In genomic region chr19:39377373-39378362, GRCh38 we compare ENCODE assay signal across 21 cellular contexts. TPM values are rescaled to one million over a fixed set of nuclear protein-coding genes. Genes with fewer than 3 reads are reported as not detected.
"Had no signal": no experiment of that assay in that cellular context is flagged by ENCODE, and none has a peak within 500 bp of the region (broad histone marks: within the 10 kb centered on the region; RNA-seq: fewer than 3 reads in every experiment).

No MANE protein-coding gene starts in this region.

- H3K27ac ChIP-seq: upper lobe of left lung had no signal

- H3K27ac Mint-ChIP-seq: WTC11 had no signal

- H3K27me3 ChIP-seq: upper lobe of left lung had no signal

- H3K4me3 Mint-ChIP-seq: activated naive CD4-positive, alpha-beta T cell treated with anti-CD3 and anti-CD28 coated beads, Interleukin-2, amount 50 U/mL, for 24 hours; brain; WTC11 had no signal

- H3K4me1 Mint-ChIP-seq: activated naive CD4-positive, alpha-beta T cell treated with anti-CD3 and anti-CD28 coated beads, Interleukin-2, amount 50 U/mL, for 24 hours; brain; WTC11 had no signal

- H3K9me3 Mint-ChIP-seq: activated naive CD4-positive, alpha-beta T cell treated with anti-CD3 and anti-CD28 coated beads, Interleukin-2, amount 50 U/mL, for 24 hours; brain; WTC11 had no signal

- H3K27me3 Mint-ChIP-seq: activated naive CD4-positive, alpha-beta T cell treated with anti-CD3 and anti-CD28 coated beads, Interleukin-2, amount 50 U/mL, for 24 hours; brain had no signal

- ATAC-seq: left ventricle myocardium superior, sciatic nerve, WTC11 had no signal

- H3K9me3 ChIP-seq: upper lobe of left lung had no signal

- H3K4me3 ChIP-seq: upper lobe of left lung had no signal

- DNase-seq: activated CD8-positive, alpha-beta memory T cell treated with anti-CD3 and anti-CD28 coated beads for 24 hours; activated CD8-positive, alpha-beta memory T cell treated with anti-CD3 and anti-CD28 coated beads, Interleukin-2, amount 50 U/mL, for 48 hours; activated effector memory CD4-positive, alpha-beta T cell treated with anti-CD3 and anti-CD28 coated beads, Interleukin-2, amount 50 U/mL, for 16 hours; activated T-cell treated with anti-CD3 and anti-CD28 coated beads, Interleukin-2, amount 50 U/mL, for 48 hours; aorta; dermis blood vessel endothelial cell; effector memory CD4-positive, alpha-beta T cell; head of caudate nucleus; hypothalamus; left ventricle myocardium superior; occipital lobe; small intestine; stimulated activated naive CD4-positive, alpha-beta T cell treated with Interleukin-2 at 50 U/mL for 16 hours; T-helper 1 cell; T-helper 9 cell had no signal

RNA-seq across cellular contexts. Expression of gene ZFP36, which starts 29.0 kb away (rescaled TPM):
- polyA plus RNA-seq: neural cell had no signal
